11 cellular contexts compared by ENCODE assay signal in the genomic region with DNA sequence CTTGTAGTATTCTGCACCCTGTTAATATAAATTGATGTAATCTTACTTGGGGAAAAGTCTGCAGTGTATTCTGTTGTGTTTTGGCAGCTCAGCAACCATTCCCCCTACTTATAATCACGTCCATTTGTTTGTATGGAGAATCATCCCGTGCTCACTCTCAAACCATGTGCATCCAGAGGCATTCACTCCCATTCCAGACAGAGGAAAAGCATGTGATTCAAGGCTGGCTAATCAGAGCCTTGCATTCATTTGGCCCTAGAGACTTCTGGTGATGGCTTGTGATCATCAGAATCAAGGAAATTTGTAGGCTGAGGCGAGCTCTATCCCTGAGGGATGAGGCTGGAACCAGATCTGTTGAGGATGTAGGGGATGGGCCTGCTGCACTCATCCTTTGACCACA. TPM values are rescaled to one million over a fixed set of nuclear protein-coding genes. Genes with fewer than 3 reads are reported as not detected.
DNase-seq lines count a peak whose midpoint lies in the region; ATAC-seq and TF ChIP-seq lines count a peak whose summit lies in the region.
"Had no signal": no experiment of that assay in that cellular context is flagged by ENCODE, and none has a peak within 500 bp of the region (broad histone marks: within the 10 kb centered on the region; RNA-seq: fewer than 3 reads in every experiment).

No MANE protein-coding gene starts in this region.

- H2BK12ac ChIP-seq in neuronal stem cell (ENCODE audit: low read length): no peak overlapping the region

- 0 out of 2 replicates have a peak, but pooled peaks cover 7% of the 10 kb centered on the region for H4K20me1 ChIP-seq in SK-N-SH (ENCODE audit: insufficient read depth)
- no peaks in the 10 kb centered on the region for H4K20me1 ChIP-seq in Karpas-422 (ENCODE audit: insufficient read depth, low read depth, low read length)
- no peaks in the 10 kb centered on the region for H4K20me1 ChIP-seq in mammary epithelial cell (ENCODE audit: insufficient read depth, low read length)

- H3K36me3 ChIP-seq in SK-N-SH (replicated peaks in 1 of 2; ENCODE audit: control insufficient read depth in 1 of 2, insufficient read depth in 2 of 2, low read length in 1 of 2) (peaks cover 2 to 4% of the 10 kb centered on the region in 2 experiments), Karpas-422 (ENCODE audit: insufficient read depth, low read length) (peaks cover 13% of the 10 kb centered on the region), neuronal stem cell (replicated peaks in 1 of 2; ENCODE audit: control insufficient read depth in 2 of 2, insufficient read depth in 2 of 2, low read length in 2 of 2) (peaks cover 3 to 4% of the 10 kb centered on the region in 2 donors), mammary epithelial cell (ENCODE audit: insufficient read depth, low read length) (no peaks in the 10 kb centered on the region)

- H3K18ac ChIP-seq in neuronal stem cell (ENCODE audit: low read length): no peak overlapping the region

- H3F3A ChIP-seq in SK-N-SH (replicated peaks; ENCODE audit: insufficient read depth): peaks cover 30% of the 10 kb centered on the region

- 89% methylated on average over 3 of the region's 3 CpGs for WGBS in SK-N-SH (ENCODE audit: low lambda C conversion rate)
- WGBS in neuronal stem cell (ENCODE audit: extremely low coverage in 2 of 2, insufficient read length in 2 of 2, insufficient replicate concordance in 1 of 2), 2 donors: no CpG with 5 or more reads among the region's 3 CpGs
- 76% methylated on average over 3 of the region's 3 CpGs for WGBS in mammary epithelial cell (ENCODE audit: low coverage, missing lambda C conversion rate)

- no peak for ATAC-seq in SK-N-SH treated with all-trans-retinoic acid at 6 μM for 48 hours
- no peak for ATAC-seq in HG03095 (IDR thresholded peaks at IDR 0.05; ENCODE audit: unreplicated experiment)

- no peak overlapping the region for H4K8ac ChIP-seq in neuronal stem cell (ENCODE audit: low read depth, low read length)

- H2AK5ac ChIP-seq in neuronal stem cell (ENCODE audit: low read depth, low read length): no peak overlapping the region

- no peak for TF ChIP-seq RAD21 in SK-N-SH (IDR thresholded peaks at IDR 0.05; ENCODE audit: low read length)

- H3K36me3 Mint-ChIP-seq in brain: no peaks in the 10 kb centered on the region

- no peak overlapping the region for H2AFZ ChIP-seq in SK-N-SH (ENCODE audit: low read depth)
- H2AFZ ChIP-seq in Karpas-422 (ENCODE audit: low read length): no peak overlapping the region
- peak overlapping the region; percentile 39 for H2AFZ ChIP-seq in neuronal stem cell (ENCODE audit: low read length)
- no peak overlapping the region for H2AFZ ChIP-seq in mammary epithelial cell (ENCODE audit: low read depth, low read length)

- H3K27me3 Mint-ChIP-seq in brain: no peaks in the 10 kb centered on the region

- H3K79me1 ChIP-seq in neuronal stem cell (ENCODE audit: low read depth, low read length): no peaks in the 10 kb centered on the region

- CTCF ChIA-PET in SK-N-SH (lab: Yijun Ruan, JAX) (interaction anchor here (0.6 to 6.0 kb wide), 17 partner anchors 9 to 140 kb away, joined by 3 to 35 read pairs (median 4); no protein-coding TSS in a partner anchor), mammary epithelial cell (lab: Charles Lee; ENCODE audit: low non-redundant PET) (interaction anchor here (1.0 kb wide), 1 partner anchor 140 kb away, joined by 19 read pairs; no protein-coding TSS in a partner anchor)

- no peak overlapping the region for H2BK15ac ChIP-seq in neuronal stem cell (ENCODE audit: low read length)

- POLR2A ChIA-PET in SK-N-SH (lab: Yijun Ruan, JAX): interaction anchor here (1.0 kb wide), 1 partner anchor 9 kb away, joined by 3 read pairs; no protein-coding TSS in a partner anchor

- H3K4me3 ChIP-seq in SK-N-SH (ENCODE audit: low read depth in 2 of 2, low read length in 1 of 2) (no peak overlapping the region), Karpas-422 (ENCODE audit: low read length) (peak overlapping the region; percentile 25; the same call in 1 of the 2 replicates), neuronal stem cell (ENCODE audit: low read length in 2 of 2) (no peak overlapping the region), mammary epithelial cell (replicated peaks in 1 of 3; ENCODE audit: insufficient read depth in 1 of 3, low read depth in 2 of 3, low read length in 3 of 3) (no peak overlapping the region)

- intact Hi-C loops in mammary epithelial cell (cut with micrococcal nuclease): loop anchor here (1.0 kb wide), 2 partner anchors 24 to 140 kb away; no protein-coding TSS in a partner anchor

- H3K4me2 ChIP-seq in SK-N-SH (no peak overlapping the region), Karpas-422 (ENCODE audit: low read depth, low read length, poor library complexity, severe bottlenecking) (peak overlapping the region; percentile 51), neuronal stem cell (ENCODE audit: insufficient read depth, low read length, poor library complexity, severe bottlenecking) (no peak overlapping the region), mammary epithelial cell (ENCODE audit: insufficient read depth, low read depth, low read length) (no peak overlapping the region)

- no TSS peak for BruUV-seq in mammary epithelial cell (replicated peaks; lab: Mats Ljungman, UMichigan)

- H3K4me1 ChIP-seq in SK-N-SH (ENCODE audit: control insufficient read depth in 1 of 2, insufficient read depth in 2 of 2, low read depth in 1 of 2, low read length in 1 of 2) (peaks cover 18 to 44% of the 10 kb centered on the region in 2 experiments), Karpas-422 (ENCODE audit: low read length) (peaks cover 97% of the 10 kb centered on the region), neuronal stem cell (ENCODE audit: control insufficient read depth in 2 of 2, insufficient read depth in 1 of 2, low read depth in 1 of 2, low read length in 2 of 2) (peaks cover 0 to 6% of the 10 kb centered on the region in 2 donors), mammary epithelial cell (ENCODE audit: insufficient read depth, low read length) (peaks cover under 1% of the 10 kb centered on the region)

- no peak for TF ChIP-seq CTCF in SK-N-SH (IDR thresholded peaks at IDR 0.05)
- no peak for TF ChIP-seq CTCF in brain (conservative IDR thresholded peaks at IDR 0.05)
- TF ChIP-seq CTCF in mammary epithelial cell (conservative IDR thresholded peaks at IDR 0.05 in 1 of 2, IDR thresholded peaks at IDR 0.05 in 1 of 2; ENCODE audit: extremely low read depth in 1 of 2, insufficient read depth in 1 of 2, low read depth in 1 of 2, low read length in 2 of 2): no peak

- H3K9me3 ChIP-seq in SK-N-SH: no peaks in the 10 kb centered on the region
- no peaks in the 10 kb centered on the region for H3K9me3 ChIP-seq in Karpas-422 (ENCODE audit: low read length)
- H3K9me3 ChIP-seq in neuronal stem cell (replicated peaks in 1 of 2; ENCODE audit: control insufficient read depth in 2 of 2, insufficient read depth in 1 of 2, low read depth in 1 of 2, low read length in 2 of 2): peaks cover 0 to 7% of the 10 kb centered on the region in 2 donors
- no peaks in the 10 kb centered on the region for H3K9me3 ChIP-seq in mammary epithelial cell (replicated peaks; ENCODE audit: insufficient read depth, low read length)

- no peak overlapping the region for H3K4ac ChIP-seq in neuronal stem cell (ENCODE audit: low read length)

- no peak overlapping the region for H3K14ac ChIP-seq in neuronal stem cell (ENCODE audit: low read length)

- DNase-seq in SK-N-SH (no peak), Karpas-422 (no peak), neuronal stem cell (ENCODE audit: low spot score) (no peak), UCSD-AML1 (lab: John Stamatoyannopoulos, UW; ENCODE audit: unreplicated experiment) (no peak), mammary epithelial cell (no peak)
- DNase-seq: NCI-H1417 treated with DMSO at 0.1 percent for 48 hours, retina had no signal

- peak overlapping the region in 3 of 5 experiments; percentile 45 to 71 (median 60) for H3K27ac Mint-ChIP-seq in brain

- H3K9ac ChIP-seq in SK-N-SH: no peak overlapping the region
- peak overlapping the region; percentile 43 for H3K9ac ChIP-seq in Karpas-422 (ENCODE audit: low read length)
- no peak overlapping the region for H3K9ac ChIP-seq in neuronal stem cell (ENCODE audit: low read depth, low read length, poor library complexity)
- H3K9ac ChIP-seq in mammary epithelial cell (ENCODE audit: insufficient read depth, low read length): no peak overlapping the region

- peaks cover 35% of the 10 kb centered on the region for H3K4me1 Mint-ChIP-seq in brain

- no peak overlapping the region for H4K91ac ChIP-seq in neuronal stem cell (ENCODE audit: low read depth, low read length, poor library complexity)

- H3K23ac ChIP-seq in neuronal stem cell (ENCODE audit: low read depth, low read length, poor library complexity): no peak overlapping the region

- peak overlapping the region in 1 of 5 experiments; percentile 7 for H3K4me3 Mint-ChIP-seq in brain

- H2BK5ac ChIP-seq in neuronal stem cell (ENCODE audit: low read length): no peak overlapping the region

- H3K9me3 Mint-ChIP-seq in brain: no peaks in the 10 kb centered on the region

- no peaks in the 10 kb centered on the region for H3K9me2 ChIP-seq in SK-N-SH
- no peaks in the 10 kb centered on the region for H3K9me2 ChIP-seq in Karpas-422 (replicated peaks; ENCODE audit: insufficient read depth, low read length)

- in situ Hi-C loops in mammary epithelial cell (cut with MboI; ENCODE audit: low sequenced_read_pairs in 2 of 2): loop anchor here in 1 of 2 donors (10.0 kb wide), 1 partner anchor 138 kb away; no protein-coding TSS in a partner anchor

- H2BK120ac ChIP-seq in neuronal stem cell (ENCODE audit: low read depth, low read length): no peak overlapping the region

- H3K79me2 ChIP-seq in SK-N-SH (ENCODE audit: insufficient read depth) (peaks cover 39% of the 10 kb centered on the region; the same call in 1 of the 2 replicates), Karpas-422 (ENCODE audit: low read length) (peaks cover 70% of the 10 kb centered on the region), mammary epithelial cell (ENCODE audit: insufficient read depth, low read length) (no peaks in the 10 kb centered on the region)

- no peaks in the 10 kb centered on the region for H3K27me3 ChIP-seq in SK-N-SH (ENCODE audit: insufficient read depth)
- no peaks in the 10 kb centered on the region for H3K27me3 ChIP-seq in Karpas-422 (ENCODE audit: low read length)
- no peaks in the 10 kb centered on the region for H3K27me3 ChIP-seq in neuronal stem cell (ENCODE audit: control insufficient read depth in 3 of 3, insufficient read depth in 3 of 3, low read depth in 1 of 3, low read length in 3 of 3)
- no peaks in the 10 kb centered on the region for H3K27me3 ChIP-seq in mammary epithelial cell (ENCODE audit: insufficient read depth, low read length)

- TF ChIP-seq EP300 in SK-N-SH (IDR thresholded peaks at IDR 0.05; ENCODE audit: borderline replicate concordance in 1 of 2, low read depth in 1 of 2, low read length in 1 of 2): no peak

- dilution Hi-C loops in mammary epithelial cell (cut with HindIII; ENCODE audit: low sequenced_read_pairs): no loop called here

- H3K27ac ChIP-seq in SK-N-SH (ENCODE audit: low read depth in 2 of 2, low read length in 1 of 2) (peak overlapping the region in 1 of 2 experiments; percentile 83; a peak in 2 of 4 replicates), Karpas-422 (ENCODE audit: low read length) (peak overlapping the region; percentile 99), neuronal stem cell (replicated peaks; ENCODE audit: low read length) (no peak overlapping the region), mammary epithelial cell (ENCODE audit: insufficient read depth, low read depth, low read length) (no peak overlapping the region)
- H3K27ac ChIP-seq: 22Rv1 had no signal

RNA-seq across cellular contexts. Expression of gene WIPF1, which starts 5.1 kb away (rescaled TPM):
- polyA plus RNA-seq in SK-N-SH (2012; rRNA removed): 48.2 and 56.7 TPM in 2 replicates
- 40.5 and 46.7 TPM in 2 replicates for polyA plus RNA-seq in SK-N-SH (2012; cell fraction: cytosol; rRNA removed)
- polyA plus RNA-seq in SK-N-SH (2012; cell fraction: nucleus; rRNA removed): 36.3 and 57.4 TPM in 2 replicates
- total RNA-seq in Karpas-422 (2014; rRNA removed; shearing (Covaris generic); ENCODE audit: low replicate concordance): 46.8 and 62.6 TPM in 2 replicates
- 20.8 TPM for polyA plus RNA-seq in brain (ENCODE audit: insufficient read depth, low read depth, low replicate concordance)
- 20.8 TPM for polyA plus RNA-seq in neuronal stem cell (2013, experiment 1 of 2)
- 21.6 TPM for polyA plus RNA-seq in neuronal stem cell (2013, experiment 2 of 2)
- 1 to 10 TPM in 1 of 2 donors, not detected in 1; 1.0 TPM for total RNA-seq in mammary epithelial cell
- polyA plus RNA-seq in mammary epithelial cell: 0.08 TPM
- polyA minus RNA-seq in mammary epithelial cell: not detected

Comparison
In these comparisons a context has a peak if more than half of its experiments do, and no peak if none do; other contexts are left out.
1. RNA of gene WIPF1, which starts 5.1 kb away (polyA plus RNA-seq): 36.3 to 57.4 TPM in SK-N-SH and 20.8 TPM in brain (single experiment); 0.08 TPM in mammary epithelial cell (single experiment); every median in the first group is over 10 times any median in the second.